ENCODE assay signal across 8 cellular contexts in genomic region chr16:17306211-17306610, GRCh38.
DNase-seq lines count a peak whose midpoint lies in the region; ATAC-seq and TF ChIP-seq lines count a peak whose summit lies in the region.
"Not testable (repeated sequence)": the region's sequence is repeated elsewhere in the genome, so short reads cannot be mapped to it uniquely, and the experiment has no call there.

No MANE protein-coding gene starts in this region.

- not testable (repeated sequence) for H3K36me3 Mint-ChIP-seq in activated T-cell treated with anti-CD3 and anti-CD28 coated beads, Interleukin-2, amount 50 U/mL, for 72 hours (ENCODE audit: insufficient read depth in 2 of 2); activated naive CD8-positive, alpha-beta T cell treated with anti-CD3 and anti-CD28 coated beads, Interleukin-2, amount 50 U/mL, for 24 hours (ENCODE audit: low read depth); progenitor cell of endocrine pancreas (ENCODE audit: insufficient read depth)

- H2AFZ ChIP-seq in hepatocyte = not testable (repeated sequence)

- H3K4me1 ChIP-seq in BLaER1 (peaks cover 76% of the 10 kb centered on the region), HUES64 (ENCODE audit: insufficient read depth, low read length) (peaks cover 38% of the 10 kb centered on the region), hepatocyte (ENCODE audit: insufficient read depth) (peaks cover 42% of the 10 kb centered on the region), stomach (peaks cover 40 to 84% (median 60%) of the 10 kb centered on the region in 4 donors)

- peaks cover 22% of the 10 kb centered on the region for H3K36me3 ChIP-seq in BLaER1
- not testable (repeated sequence) for H3K36me3 ChIP-seq in HUES64 (ENCODE audit: insufficient read depth, low read length); hepatocyte (replicated peaks; ENCODE audit: insufficient read depth, low read depth); stomach

- H3K27ac ChIP-seq in BLaER1 = peak overlapping the region; percentile 75
- H3K27ac ChIP-seq in HUES64 (ENCODE audit: low read depth, low read length) = 0 out of 2 replicates have a peak overlapping the region, but pooled peaks have one; percentile 28
- H3K27ac ChIP-seq in VCaP = peak overlapping the region; percentile 88
- H3K27ac ChIP-seq in hepatocyte = peak overlapping the region; percentile 77
- H3K27ac ChIP-seq in stomach = peak overlapping the region in 4 of 5 donors; percentile 54 to 91 (median 85)

- TF ChIP-seq POLR2A in stomach (IDR thresholded peaks at IDR 0.05) = not testable (repeated sequence)

- not testable (repeated sequence) for H3K9me2 ChIP-seq in hepatocyte (replicated peaks; ENCODE audit: insufficient read depth)

- H3K4me1 Mint-ChIP-seq in activated T-cell treated with anti-CD3 and anti-CD28 coated beads, Interleukin-2, amount 50 U/mL, for 72 hours (ENCODE audit: low read depth) = peaks cover 43% of the 10 kb centered on the region
- peaks cover 57% of the 10 kb centered on the region for H3K4me1 Mint-ChIP-seq in activated naive CD8-positive, alpha-beta T cell treated with anti-CD3 and anti-CD28 coated beads, Interleukin-2, amount 50 U/mL, for 24 hours
- peaks cover 44% of the 10 kb centered on the region for H3K4me1 Mint-ChIP-seq in progenitor cell of endocrine pancreas (ENCODE audit: low read depth)

- ATAC-seq in activated T-cell treated with anti-CD3 and anti-CD28 coated beads, Interleukin-2, amount 50 U/mL, for 72 hours (replicated peaks in 1 of 2); activated naive CD8-positive, alpha-beta T cell treated with anti-CD3 and anti-CD28 coated beads, Interleukin-2, amount 50 U/mL, for 24 hours: not testable (repeated sequence)

- WGBS in HUES64 = 85% methylated on average over 8 of the region's 9 CpGs
- 83% methylated on average over 9 of the region's 9 CpGs for WGBS in hepatocyte (ENCODE audit: low lambda C conversion rate, missing lambda C conversion rate)
- 58 to 80% (median 70%) methylated on average over 9 of the region's 9 CpGs for WGBS in stomach, 5 donors

- H3K9me3 ChIP-seq in BLaER1; HUES64 (ENCODE audit: insufficient read depth, low read depth, low read length); hepatocyte (ENCODE audit: low read depth); stomach: not testable (repeated sequence)

- not testable (repeated sequence) for H3K27me3 Mint-ChIP-seq in activated T-cell treated with anti-CD3 and anti-CD28 coated beads, Interleukin-2, amount 50 U/mL, for 72 hours (ENCODE audit: low read depth); activated naive CD8-positive, alpha-beta T cell treated with anti-CD3 and anti-CD28 coated beads, Interleukin-2, amount 50 U/mL, for 24 hours; progenitor cell of endocrine pancreas

- not testable (repeated sequence) for TF ChIP-seq CTCF in VCaP (conservative IDR thresholded peaks at IDR 0.05); hepatocyte (IDR thresholded peaks at IDR 0.05; ENCODE audit: poor library complexity); progenitor cell of endocrine pancreas (IDR thresholded peaks at IDR 0.05; ENCODE audit: unreplicated experiment); stomach (IDR thresholded peaks at IDR 0.05)

- peak overlapping the region; percentile 74 for H3K4me2 ChIP-seq in BLaER1
- H3K4me2 ChIP-seq in hepatocyte = not testable (repeated sequence)

- peaks cover 72% of the 10 kb centered on the region for H4K20me1 ChIP-seq in BLaER1
- not testable (repeated sequence) for H4K20me1 ChIP-seq in hepatocyte (ENCODE audit: insufficient read depth, poor library complexity, severe bottlenecking)

- peak overlapping the region; percentile 51 for H3K27ac Mint-ChIP-seq in activated T-cell treated with anti-CD3 and anti-CD28 coated beads, Interleukin-2, amount 50 U/mL, for 72 hours
- H3K27ac Mint-ChIP-seq in activated naive CD8-positive, alpha-beta T cell treated with anti-CD3 and anti-CD28 coated beads, Interleukin-2, amount 50 U/mL, for 24 hours = peak overlapping the region; percentile 45
- peak overlapping the region; percentile 8 for H3K27ac Mint-ChIP-seq in progenitor cell of endocrine pancreas

- intact Hi-C loops in stomach (cut with DNase I; ENCODE audit: low total_unique reads) = not testable (repeated sequence)

- H3K9ac ChIP-seq in BLaER1 = peak overlapping the region; percentile 67; the same call in 1 of the 2 replicates
- not testable (repeated sequence) for H3K9ac ChIP-seq in HUES64 (ENCODE audit: low read depth, low read length)

- not testable (repeated sequence) for H3K27me3 ChIP-seq in BLaER1; HUES64 (ENCODE audit: insufficient read depth, low read length); hepatocyte; stomach

- not testable (repeated sequence) for H3K79me2 ChIP-seq in hepatocyte

- not testable (repeated sequence) for H3K9me3 Mint-ChIP-seq in activated T-cell treated with anti-CD3 and anti-CD28 coated beads, Interleukin-2, amount 50 U/mL, for 72 hours; activated naive CD8-positive, alpha-beta T cell treated with anti-CD3 and anti-CD28 coated beads, Interleukin-2, amount 50 U/mL, for 24 hours; progenitor cell of endocrine pancreas (ENCODE audit: low read depth)

- not testable (repeated sequence) for TF ChIP-seq EP300 in stomach (IDR thresholded peaks at IDR 0.05)

- not testable (repeated sequence) for H3K4me3 ChIP-seq in BLaER1; HUES64 (ENCODE audit: low read length); hepatocyte; stomach

- DNase-seq in activated T-cell treated with anti-CD3 and anti-CD28 coated beads, Interleukin-2, amount 50 U/mL, for 72 hours; activated naive CD8-positive, alpha-beta T cell treated with anti-CD3 and anti-CD28 coated beads, Interleukin-2, amount 50 U/mL, for 24 hours; hepatocyte (ENCODE audit: low spot score); progenitor cell of endocrine pancreas (ENCODE audit: low spot score, unreplicated experiment); stomach: not testable (repeated sequence)

- H3K4me3 Mint-ChIP-seq in activated T-cell treated with anti-CD3 and anti-CD28 coated beads, Interleukin-2, amount 50 U/mL, for 72 hours = peak overlapping the region in 1 of 2 donors; percentile 67
- H3K4me3 Mint-ChIP-seq in activated naive CD8-positive, alpha-beta T cell treated with anti-CD3 and anti-CD28 coated beads, Interleukin-2, amount 50 U/mL, for 24 hours; progenitor cell of endocrine pancreas (ENCODE audit: low read depth): not testable (repeated sequence)

Comparison
In these comparisons a context has a peak if more than half of its experiments do, and no peak if none do; other contexts are left out.
1. H3K27ac ChIP-seq: peak in every context shown above with its lines; median percentile 88 in VCaP; 85 in stomach; 77 in hepatocyte; 75 in BLaER1; 28 in HUES64.